8 cellular contexts compared by ENCODE assay signal in the genomic region with DNA sequence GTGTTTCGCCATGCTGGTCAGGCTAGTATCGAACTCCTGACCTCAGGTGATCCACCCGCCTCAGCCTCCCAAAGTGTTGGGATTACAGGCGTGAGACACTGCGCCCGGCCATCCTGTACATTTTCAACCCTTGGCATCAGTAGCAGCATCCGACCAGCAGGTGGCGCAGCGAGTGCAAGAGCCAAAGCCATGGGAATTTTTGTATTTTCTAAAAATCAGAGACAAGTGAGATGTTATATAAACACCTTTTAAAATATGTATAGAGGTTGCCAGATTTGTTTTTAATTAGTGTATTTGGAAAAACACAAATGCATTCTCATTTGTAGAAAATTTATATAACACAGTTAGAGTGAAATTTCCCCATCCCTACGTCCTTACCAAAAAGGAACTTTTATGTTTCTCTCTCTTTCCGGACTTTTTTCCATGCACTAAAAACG. TPM values are rescaled to one million over a fixed set of nuclear protein-coding genes. Genes with fewer than 3 reads are reported as not detected.
DNase-seq lines count a peak whose midpoint lies in the region; ATAC-seq and TF ChIP-seq lines count a peak whose summit lies in the region.

No MANE protein-coding gene starts in this region.

- H3K9me3 ChIP-seq in testis = no peaks in the 10 kb centered on the region

- no peaks in the 10 kb centered on the region for H3K27me3 ChIP-seq in testis

- DNase-seq in ELR (ENCODE audit: low read depth) (peak; percentile 85), HT-29 (ENCODE audit: low spot score) (peak; percentile 73), RKO (ENCODE audit: low spot score) (peak; percentile 78), activated T-helper 1 cell treated with Interleukin-2 at 50 U/mL for 16 hours (ENCODE audit: low read depth) (peak; percentile 46), fibroblast of the aortic adventitia (ENCODE audit: low read depth) (peak; percentile 80), nucleus accumbens (lab: John Stamatoyannopoulos, UW) (peak in 53 of 56 donors; percentile 3 to 90 (median 59)), testis (peak; percentile 93)

- H3K4me3 ChIP-seq in fibroblast of the aortic adventitia (ENCODE audit: low read depth, low read length) (no peak overlapping the region), testis (no peak overlapping the region)

- TF ChIP-seq CTCF in fibroblast of the aortic adventitia (IDR thresholded peaks at IDR 0.05; ENCODE audit: insufficient read depth, low read length) = peak; percentile 95
- peak; percentile 98 to 99 (median 98) for TF ChIP-seq CTCF in testis (IDR thresholded peaks at IDR 0.05)

- ATAC-seq in GM19452 (IDR thresholded peaks at IDR 0.05; ENCODE audit: unreplicated experiment) = no peak

- H3K27ac ChIP-seq in testis = no peak overlapping the region

- H3K36me3 ChIP-seq in testis (ENCODE audit: low read depth, missing control alignments) = no peaks in the 10 kb centered on the region

- TF ChIP-seq POLR2A in testis (IDR thresholded peaks at IDR 0.05) = no peak

- WGBS in testis, 2 donors = 18 to 24% methylated on average over 12 of the region's 12 CpGs

- no peaks in the 10 kb centered on the region for H3K4me1 ChIP-seq in testis

- intact Hi-C loops in testis (cut with DNase I; ENCODE audit: low total_unique reads) = no loop called here

RNA-seq across cellular contexts. Expression of a gene that starts 36.8 kb away (rescaled TPM):
- total RNA-seq in HT-29 (2014; rRNA removed; shearing (Covaris generic)) = not detected in 2 replicates
- not detected in 2 replicates for total RNA-seq in fibroblast of the aortic adventitia (ENCODE audit: low replicate concordance)
- total RNA-seq in testis = not detected
- not detected for polyA plus RNA-seq in testis (ENCODE audit: insufficient read depth, low read depth, low replicate concordance)

RNA-seq across cellular contexts. Expression of a gene that starts 52.4 kb away (rescaled TPM):
- 10.0 and 11.1 TPM in 2 replicates for total RNA-seq in HT-29 (2014; rRNA removed; shearing (Covaris generic))
- total RNA-seq in fibroblast of the aortic adventitia (ENCODE audit: low replicate concordance) (6.5 and 34.3 TPM in 2 replicates), testis (10 to 100 TPM; 14.1 to 22.8 TPM)
- 35.0 TPM for polyA plus RNA-seq in testis (ENCODE audit: insufficient read depth, low read depth, low replicate concordance)
